Comparison of ENCODE assay signal across 8 cellular contexts in genomic region chr14:21455592-21455911, GRCh38. TPM values are rescaled to one million over a fixed set of nuclear protein-coding genes. Genes with fewer than 3 reads are reported as not detected.
DNase-seq lines count a peak whose midpoint lies in the region; ATAC-seq and FAIRE-seq lines count a peak whose summit lies in the region.

No MANE protein-coding gene starts in this region.

- peak overlapping the region; percentile 91 to 99 (median 98) for H3K4me3 Mint-ChIP-seq in naive B cell

- H3K4me3 ChIP-seq in MG63: peak overlapping the region; percentile 94

- FAIRE-seq in urothelium cell line (lab: Jason Lieb, UNC): no peak

- H3K27ac Mint-ChIP-seq in naive B cell: peak overlapping the region; percentile 85 to 99 (median 98)

- peaks cover 35 to 37% (median 36%) of the 10 kb centered on the region in 3 donors for H3K4me1 Mint-ChIP-seq in naive B cell

- H3K36me3 Mint-ChIP-seq in naive B cell: peaks cover 0 to 12% of the 10 kb centered on the region in 2 donors

- DNase-seq in AG20443 (ENCODE audit: low spot score) (peak; percentile 51), MG63 (no peak), naive B cell (no peak), urothelium cell line (ENCODE audit: low spot score) (no peak), NCI-H1694 treated with DMSO at 0.1 percent for 48 hours (lab: John Stamatoyannopoulos, UW) (no peak)
- peak; percentile 4 for DNase-seq in effector CD4-positive, alpha-beta T cell

- no peaks in the 10 kb centered on the region for H3K36me3 ChIP-seq in MG63

- no peaks in the 10 kb centered on the region for H3K9me3 ChIP-seq in MG63

- H3K27me3 Mint-ChIP-seq in naive B cell: no peaks in the 10 kb centered on the region

- no peaks in the 10 kb centered on the region for H3K9me3 Mint-ChIP-seq in naive B cell

- ATAC-seq in GM21390 (IDR thresholded peaks at IDR 0.05; ENCODE audit: unreplicated experiment) (peak; percentile 15), naive B cell (ENCODE audit: low read depth in 2 of 2) (peak; percentile 7), HG03135 (IDR thresholded peaks at IDR 0.05; ENCODE audit: unreplicated experiment) (no peak)

- no peaks in the 10 kb centered on the region for H3K27me3 ChIP-seq in MG63

RNA-seq across cellular contexts. Expression of gene CHD8, which starts 0.4 kb away (rescaled TPM):
- total RNA-seq in MG63 (2014; rRNA removed; shearing (Covaris generic); ENCODE audit: low replicate concordance): 24.1 and 24.6 TPM in 2 replicates
- 10 to 100 TPM; 15.0 to 57.3 (median 33.3) TPM for polyA plus RNA-seq in naive B cell (ENCODE audit: low read depth in 6 of 6)

RNA-seq across cellular contexts. Expression of gene RAB2B, which starts 21.2 kb away (rescaled TPM):
- total RNA-seq in MG63 (2014; rRNA removed; shearing (Covaris generic); ENCODE audit: low replicate concordance): 6.5 and 7.2 TPM in 2 replicates
- 10 to 100 TPM; 11.6 to 16.9 (median 15.0) TPM for polyA plus RNA-seq in naive B cell (ENCODE audit: low read depth in 6 of 6)

RNA-seq across cellular contexts. Expression of gene TOX4, which starts 21.4 kb away (rescaled TPM):
- 26.9 and 75.1 TPM in 2 replicates for total RNA-seq in MG63 (2014; rRNA removed; shearing (Covaris generic); ENCODE audit: low replicate concordance)
- 100 to 1,000 TPM in 2 of 6 donors, 10 to 100 TPM in 4; 59.6 to 110 (median 93.2) TPM for polyA plus RNA-seq in naive B cell (ENCODE audit: low read depth in 6 of 6)

RNA-seq across cellular contexts. Expression of gene METTL3, which starts 55.6 kb away (rescaled TPM):
- total RNA-seq in MG63 (2014; rRNA removed; shearing (Covaris generic); ENCODE audit: low replicate concordance): 46.0 and 52.0 TPM in 2 replicates
- 10 to 100 TPM; 16.4 to 26.5 (median 24.5) TPM for polyA plus RNA-seq in naive B cell (ENCODE audit: low read depth in 6 of 6)

Comparison
In these comparisons a context has a peak if more than half of its experiments do, and no peak if none do; other contexts are left out.
1. DNase-seq: peak in AG20443 (single experiment) and effector CD4-positive, alpha-beta T cell (single experiment); none in MG63 (single experiment), naive B cell (single experiment), urothelium cell line (single experiment) and NCI-H1694 treated with DMSO at 0.1 percent for 48 hours (single experiment).